Comparison of ENCODE assay signal across 1 cellular context in the genomic region with DNA sequence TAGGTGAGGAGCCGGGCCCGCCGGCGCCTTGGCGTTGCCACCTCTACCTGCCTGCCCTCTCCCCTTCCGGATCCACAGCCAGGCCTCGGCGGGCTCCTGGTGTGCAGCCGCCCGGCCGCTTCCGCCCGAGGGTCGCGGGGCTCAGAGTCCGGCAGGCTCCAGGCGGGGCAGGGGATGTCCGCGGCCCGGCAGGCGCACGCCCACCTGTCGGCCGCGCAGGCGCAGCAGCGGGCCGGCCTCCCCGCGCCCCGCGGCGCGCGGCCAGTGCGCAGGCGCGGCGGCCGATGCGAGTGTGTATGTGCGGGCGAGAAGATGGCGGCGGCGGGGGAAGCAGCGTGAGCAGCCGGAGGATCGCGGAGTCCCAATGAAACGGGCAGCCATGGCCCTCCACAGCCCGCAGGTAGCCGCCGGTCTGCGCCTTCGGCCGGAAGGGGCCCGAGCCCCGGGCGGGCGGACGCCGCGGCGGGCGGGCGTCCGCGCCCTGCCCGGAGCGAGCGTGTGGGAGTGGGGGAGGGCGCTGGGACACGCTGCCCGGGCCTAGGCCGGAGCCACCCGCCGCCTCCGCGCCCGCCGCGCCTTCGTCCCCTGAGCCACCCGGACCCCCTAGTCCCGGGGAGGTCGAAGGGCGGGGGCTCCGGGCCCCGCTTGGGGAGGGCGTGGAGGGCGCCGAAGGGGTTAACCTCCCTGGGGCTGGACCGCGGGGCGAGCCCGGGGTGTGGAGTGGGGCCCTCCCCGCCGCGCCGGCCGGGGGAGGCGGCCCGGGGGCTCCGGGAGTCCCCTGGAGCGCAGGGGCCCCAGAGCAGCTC.
TF ChIP-seq lines count a peak whose summit lies in the region.

Gene USP10, plus strand, starts transcription at position 289 of the 806 bp plus-strand sequence. Its CDS starts 91 bp downstream, at position 380.

TF ChIP-seq in HepG2, 621 proteins besides CTCF, POLR2A, EP300 and RAD21 (continued from another document and continues in another):
- TF ChIP-seq, protein P1, sequence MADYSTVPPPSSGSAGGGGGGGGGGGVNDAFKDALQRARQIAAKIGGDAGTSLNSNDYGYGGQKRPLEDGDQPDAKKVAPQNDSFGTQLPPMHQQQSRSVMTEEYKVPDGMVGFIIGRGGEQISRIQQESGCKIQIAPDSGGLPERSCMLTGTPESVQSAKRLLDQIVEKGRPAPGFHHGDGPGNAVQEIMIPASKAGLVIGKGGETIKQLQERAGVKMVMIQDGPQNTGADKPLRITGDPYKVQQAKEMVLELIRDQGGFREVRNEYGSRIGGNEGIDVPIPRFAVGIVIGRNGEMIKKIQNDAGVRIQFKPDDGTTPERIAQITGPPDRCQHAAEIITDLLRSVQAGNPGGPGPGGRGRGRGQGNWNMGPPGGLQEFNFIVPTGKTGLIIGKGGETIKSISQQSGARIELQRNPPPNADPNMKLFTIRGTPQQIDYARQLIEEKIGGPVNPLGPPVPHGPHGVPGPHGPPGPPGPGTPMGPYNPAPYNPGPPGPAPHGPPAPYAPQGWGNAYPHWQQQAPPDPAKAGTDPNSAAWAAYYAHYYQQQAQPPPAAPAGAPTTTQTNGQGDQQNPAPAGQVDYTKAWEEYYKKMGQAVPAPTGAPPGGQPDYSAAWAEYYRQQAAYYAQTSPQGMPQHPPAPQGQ (CRISPR knock-in tag; IDR thresholded peaks at IDR 0.05; ENCODE audit: borderline replicate concordance): 0 out of 2 replicates have a peak, but pooled peaks have one; percentile 1
- TF ChIP-seq ZNF768 (CRISPR knock-in tag; IDR thresholded peaks at IDR 0.05) (peak; percentile 68), PRDM15 (CRISPR knock-in tag; IDR thresholded peaks at IDR 0.05) (peak; percentile 76), RBAK (CRISPR knock-in tag; IDR thresholded peaks at IDR 0.05) (no peak), ZNF557 (CRISPR knock-in tag; IDR thresholded peaks at IDR 0.05) (no peak), SPEN (CRISPR knock-in tag; IDR thresholded peaks at IDR 0.05; ENCODE audit: low read depth) (peak; percentile 84; the same call in 1 of the 2 replicates), ZNF382 (CRISPR knock-in tag; IDR thresholded peaks at IDR 0.05; ENCODE audit: borderline replicate concordance) (no peak), KDM4B (CRISPR knock-in tag; IDR thresholded peaks at IDR 0.05) (no peak), SNAPC5 (CRISPR knock-in tag; IDR thresholded peaks at IDR 0.05; ENCODE audit: borderline replicate concordance) (no peak), REPIN1 (CRISPR knock-in tag; IDR thresholded peaks at IDR 0.05; ENCODE audit: borderline replicate concordance, low read depth) (peak; percentile 0; the same call in 1 of the 2 replicates), ZNF652 (CRISPR knock-in tag; IDR thresholded peaks at IDR 0.05; ENCODE audit: borderline replicate concordance, low read depth) (peak; percentile 77; the same call in 1 of the 2 replicates), ZBTB42 (CRISPR knock-in tag; IDR thresholded peaks at IDR 0.05) (no peak), ZEB1 (IDR thresholded peaks at IDR 0.05; ENCODE audit: insufficient replicate concordance, low read depth) (peak; percentile 23), HNRNPUL1 (IDR thresholded peaks at IDR 0.05; ENCODE audit: low read depth, low read length) (no peak), ZNF629 (CRISPR knock-in tag; conservative IDR thresholded peaks at IDR 0.05) (peak; percentile 39; the same call in 1 of the 2 replicates), ARNTL (CRISPR knock-in tag; IDR thresholded peaks at IDR 0.05) (no peak), ZNF354B (CRISPR knock-in tag; IDR thresholded peaks at IDR 0.05) (no peak), HIVEP1 (CRISPR knock-in tag; IDR thresholded peaks at IDR 0.05) (no peak; the same call in 1 of the 2 replicates), NFIC (IDR thresholded peaks at IDR 0.05; ENCODE audit: low read length) (no peak), ZNF235 (CRISPR knock-in tag; IDR thresholded peaks at IDR 0.05; ENCODE audit: borderline replicate concordance) (peak; percentile 93), ZSCAN30 (CRISPR knock-in tag; IDR thresholded peaks at IDR 0.05) (0 out of 2 replicates have a peak, but pooled peaks have one; percentile 68), RORA (CRISPR knock-in tag; IDR thresholded peaks at IDR 0.05) (no peak), ZNF30 (CRISPR knock-in tag; IDR thresholded peaks at IDR 0.05) (no peak), ZNF383 (CRISPR knock-in tag; IDR thresholded peaks at IDR 0.05; ENCODE audit: borderline replicate concordance) (no peak), HNRNPH1 (optimal IDR thresholded peaks at IDR 0.05; ENCODE audit: low read depth, low read length) (no peak), ZNF790 (CRISPR knock-in tag; IDR thresholded peaks at IDR 0.05; ENCODE audit: borderline replicate concordance) (no peak), DNMT1 (CRISPR knock-in tag; IDR thresholded peaks at IDR 0.05) (peak; percentile 15; the same call in 1 of the 2 replicates), ELF1 (CRISPR knock-in tag; IDR thresholded peaks at IDR 0.05) (peak; percentile 88), GABPA (IDR thresholded peaks at IDR 0.05; ENCODE audit: low read depth, low read length) (peak; percentile 83), GABPA (CRISPR knock-in tag; IDR thresholded peaks at IDR 0.05; ENCODE audit: low read depth) (peak; percentile 81), YEATS2 (CRISPR knock-in tag; IDR thresholded peaks at IDR 0.05; ENCODE audit: borderline replicate concordance) (peak; percentile 83; the same call in 1 of the 2 replicates), ATF1 (CRISPR knock-in tag; IDR thresholded peaks at IDR 0.05) (no peak), GTF2F1 (IDR thresholded peaks at IDR 0.05; ENCODE audit: low read length) (0 out of 2 replicates have a peak, but pooled peaks have one; percentile 30), SOX5 (CRISPR knock-in tag; IDR thresholded peaks at IDR 0.05; ENCODE audit: borderline replicate concordance) (peak; percentile 25; the same call in 1 of the 2 replicates), NFE2L2 (IDR thresholded peaks at IDR 0.05; ENCODE audit: low read length) (no peak), GATAD2A (CRISPR knock-in tag; IDR thresholded peaks at IDR 0.05) (no peak), ZNF17 (CRISPR knock-in tag; IDR thresholded peaks at IDR 0.05) (no peak), JARID2 (CRISPR knock-in tag; IDR thresholded peaks at IDR 0.05; ENCODE audit: insufficient replicate concordance) (no peak), HNF4A (CRISPR knock-in tag; IDR thresholded peaks at IDR 0.05) (peak; percentile 85), NFAT5 (CRISPR knock-in tag; IDR thresholded peaks at IDR 0.05) (no peak; the same call in 1 of the 2 replicates), MTF1 (CRISPR knock-in tag; IDR thresholded peaks at IDR 0.05) (peak; percentile 49; the same call in 1 of the 2 replicates), DMAP1 (CRISPR knock-in tag; IDR thresholded peaks at IDR 0.05) (peak; percentile 73), SIX4 (CRISPR knock-in tag; IDR thresholded peaks at IDR 0.05) (no peak)
- TF ChIP-seq, protein P2, sequence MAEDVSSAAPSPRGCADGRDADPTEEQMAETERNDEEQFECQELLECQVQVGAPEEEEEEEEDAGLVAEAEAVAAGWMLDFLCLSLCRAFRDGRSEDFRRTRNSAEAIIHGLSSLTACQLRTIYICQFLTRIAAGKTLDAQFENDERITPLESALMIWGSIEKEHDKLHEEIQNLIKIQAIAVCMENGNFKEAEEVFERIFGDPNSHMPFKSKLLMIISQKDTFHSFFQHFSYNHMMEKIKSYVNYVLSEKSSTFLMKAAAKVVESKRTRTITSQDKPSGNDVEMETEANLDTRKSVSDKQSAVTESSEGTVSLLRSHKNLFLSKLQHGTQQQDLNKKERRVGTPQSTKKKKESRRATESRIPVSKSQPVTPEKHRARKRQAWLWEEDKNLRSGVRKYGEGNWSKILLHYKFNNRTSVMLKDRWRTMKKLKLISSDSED (CRISPR knock-in tag; IDR thresholded peaks at IDR 0.05): no peak
- TF ChIP-seq, protein P3, sequence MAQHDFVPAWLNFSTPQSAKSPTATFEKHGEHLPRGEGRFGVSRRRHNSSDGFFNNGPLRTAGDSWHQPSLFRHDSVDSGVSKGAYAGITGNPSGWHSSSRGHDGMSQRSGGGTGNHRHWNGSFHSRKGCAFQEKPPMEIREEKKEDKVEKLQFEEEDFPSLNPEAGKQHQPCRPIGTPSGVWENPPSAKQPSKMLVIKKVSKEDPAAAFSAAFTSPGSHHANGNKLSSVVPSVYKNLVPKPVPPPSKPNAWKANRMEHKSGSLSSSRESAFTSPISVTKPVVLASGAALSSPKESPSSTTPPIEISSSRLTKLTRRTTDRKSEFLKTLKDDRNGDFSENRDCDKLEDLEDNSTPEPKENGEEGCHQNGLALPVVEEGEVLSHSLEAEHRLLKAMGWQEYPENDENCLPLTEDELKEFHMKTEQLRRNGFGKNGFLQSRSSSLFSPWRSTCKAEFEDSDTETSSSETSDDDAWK (CRISPR knock-in tag; IDR thresholded peaks at IDR 0.05): no peak
- TF ChIP-seq, protein P4, sequence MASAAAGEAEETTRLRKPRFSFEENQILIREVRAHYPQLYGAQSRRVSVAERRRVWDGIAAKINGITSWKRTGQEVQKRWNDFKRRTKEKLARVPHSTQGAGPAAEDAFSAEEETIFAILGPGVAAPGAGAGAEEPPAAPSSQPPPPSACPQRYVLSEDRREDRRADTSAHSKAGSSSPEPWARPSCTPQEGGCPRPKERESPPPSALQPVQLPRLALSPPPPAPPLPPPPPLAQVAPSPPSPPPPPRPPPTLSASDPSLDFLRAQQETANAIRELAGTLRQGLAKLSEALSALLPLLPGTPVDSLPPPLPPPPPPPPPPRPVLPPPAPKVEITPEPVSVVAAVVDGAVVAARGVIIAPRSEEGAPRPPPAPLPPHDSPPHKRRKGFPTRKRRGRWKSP (CRISPR knock-in tag; IDR thresholded peaks at IDR 0.05): 0 out of 2 replicates have a peak, but pooled peaks have one; percentile 34
- TF ChIP-seq, protein P5, sequence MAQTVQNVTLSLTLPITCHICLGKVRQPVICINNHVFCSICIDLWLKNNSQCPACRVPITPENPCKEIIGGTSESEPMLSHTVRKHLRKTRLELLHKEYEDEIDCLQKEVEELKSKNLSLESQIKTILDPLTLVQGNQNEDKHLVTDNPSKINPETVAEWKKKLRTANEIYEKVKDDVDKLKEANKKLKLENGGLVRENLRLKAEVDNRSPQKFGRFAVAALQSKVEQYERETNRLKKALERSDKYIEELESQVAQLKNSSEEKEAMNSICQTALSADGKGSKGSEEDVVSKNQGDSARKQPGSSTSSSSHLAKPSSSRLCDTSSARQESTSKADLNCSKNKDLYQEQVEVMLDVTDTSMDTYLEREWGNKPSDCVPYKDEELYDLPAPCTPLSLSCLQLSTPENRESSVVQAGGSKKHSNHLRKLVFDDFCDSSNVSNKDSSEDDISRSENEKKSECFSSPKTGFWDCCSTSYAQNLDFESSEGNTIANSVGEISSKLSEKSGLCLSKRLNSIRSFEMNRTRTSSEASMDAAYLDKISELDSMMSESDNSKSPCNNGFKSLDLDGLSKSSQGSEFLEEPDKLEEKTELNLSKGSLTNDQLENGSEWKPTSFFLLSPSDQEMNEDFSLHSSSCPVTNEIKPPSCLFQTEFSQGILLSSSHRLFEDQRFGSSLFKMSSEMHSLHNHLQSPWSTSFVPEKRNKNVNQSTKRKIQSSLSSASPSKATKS (CRISPR knock-in tag; IDR thresholded peaks at IDR 0.05): no peak; the same call in 1 of the 2 replicates
